21 cellular contexts compared by ENCODE assay signal in genomic region chr10:86103391-86104101, GRCh38.
DNase-seq lines count a peak whose midpoint lies in the region; ATAC-seq, FAIRE-seq and TF ChIP-seq lines count a peak whose summit lies in the region.
"Had no signal": no experiment of that assay in that cellular context is flagged by ENCODE, and none has a peak within 500 bp of the region (broad histone marks: within the 10 kb centered on the region; RNA-seq: fewer than 3 reads in every experiment).

No MANE protein-coding gene starts in this region.

- no peaks in the 10 kb centered on the region for H3K4me1 ChIP-seq in HepG2 (ENCODE audit: insufficient read depth, low read length)
- H3K4me1 ChIP-seq in right lobe of liver, result no peaks in the 10 kb centered on the region
- H3K4me1 ChIP-seq in foreskin keratinocyte, result no peaks in the 10 kb centered on the region
- H3K4me1 ChIP-seq in testis, result no peaks in the 10 kb centered on the region
- H3K4me1 ChIP-seq: neural progenitor cell, transverse colon had no signal

- ATAC-seq in HepG2, result peak; percentile 60
- ATAC-seq in right lobe of liver, result no peak
- no peak for ATAC-seq in foreskin keratinocyte
- no peak for ATAC-seq in HG02852 (IDR thresholded peaks at IDR 0.05; ENCODE audit: unreplicated experiment)
- ATAC-seq in GM21526 (IDR thresholded peaks at IDR 0.05; ENCODE audit: low FRiP score, unreplicated experiment), result no peak

- no peak for TF ChIP-seq RAD21 in HepG2 (CRISPR knock-in tag; IDR thresholded peaks at IDR 0.05)

- TF ChIP-seq CTCF in HepG2 (CRISPR knock-in tag; IDR thresholded peaks at IDR 0.05), result no peak
- TF ChIP-seq CTCF in right lobe of liver (IDR thresholded peaks at IDR 0.05), result no peak
- peak; percentile 26 for TF ChIP-seq CTCF in foreskin keratinocyte (conservative IDR thresholded peaks at IDR 0.05)
- TF ChIP-seq CTCF in testis (IDR thresholded peaks at IDR 0.05), result no peak

- intact Hi-C loops in HepG2 (cut with micrococcal nuclease; ENCODE audit: unreplicated experiment), result no loop called here
- intact Hi-C loops in right lobe of liver (cut with DNase I), result loop anchor here (10.0 kb wide), 1 partner anchor 271 kb away; no protein-coding TSS in a partner anchor
- intact Hi-C loops in testis (cut with DNase I; ENCODE audit: low total_unique reads), result no loop called here

- H3K27ac ChIP-seq in HepG2 (ENCODE audit: extremely low read length, insufficient read depth, low read length) (no peak overlapping the region), right lobe of liver (no peak overlapping the region), foreskin keratinocyte (no peak overlapping the region), testis (no peak overlapping the region)
- H3K27ac ChIP-seq: hepatocyte, neural progenitor cell, transverse colon had no signal

- H3K4me2 ChIP-seq in HepG2 (ENCODE audit: low read depth, low read length), result no peak overlapping the region
- H3K4me2 ChIP-seq: hepatocyte, neural progenitor cell had no signal

- H3K9me3 ChIP-seq in HepG2 (ENCODE audit: low read length) (no peaks in the 10 kb centered on the region), right lobe of liver (no peaks in the 10 kb centered on the region), testis (no peaks in the 10 kb centered on the region)
- H3K9me3 ChIP-seq: transverse colon had no signal

- TF ChIP-seq POLR2A in HepG2 (IDR thresholded peaks at IDR 0.05; ENCODE audit: insufficient read depth in 1 of 2, low read depth in 2 of 2, low read length in 2 of 2) (no peak), right lobe of liver (IDR thresholded peaks at IDR 0.05) (no peak), testis (IDR thresholded peaks at IDR 0.05) (no peak)

- DNase-seq in HepG2 (ENCODE audit: low spot score) (no peak), right lobe of liver (no peak), NCI-H1694 treated with DMSO at 0.1 percent for 48 hours (lab: John Stamatoyannopoulos, UW) (peak; percentile 57), foreskin keratinocyte (no peak), testis (peak; percentile 18), NCI-H1436 treated with DMSO at 0.1 percent for 48 hours (lab: John Stamatoyannopoulos, UW) (no peak)
- DNase-seq: activated CD4-positive, alpha-beta T cell treated with anti-CD3 and anti-CD28 coated beads for 48 hours; activated CD8-positive, alpha-beta memory T cell treated with anti-CD3 and anti-CD28 coated beads, Interleukin-2, amount 50 U/mL, for 4 hours; activated naive CD4-positive, alpha-beta T cell; HFFc6; Karpas-422; midbrain; NCI-H1417 treated with DMSO at 0.1 percent for 48 hours; NCI-H226; RPMI8226; transverse colon had no signal

- H3K36me3 ChIP-seq in HepG2 (replicated peaks in 1 of 2; ENCODE audit: control insufficient read depth in 1 of 2, insufficient read depth in 2 of 2, low read length in 2 of 2) (no peaks in the 10 kb centered on the region), right lobe of liver (no peaks in the 10 kb centered on the region), testis (ENCODE audit: low read depth, missing control alignments) (no peaks in the 10 kb centered on the region)
- H3K36me3 ChIP-seq: neural progenitor cell, transverse colon had no signal

- FAIRE-seq in HepG2 (lab: Jason Lieb, UNC), result no peak
- FAIRE-seq: endometrium had no signal

- POLR2A ChIA-PET in HepG2 (lab: Yijun Ruan, JAX), result no interaction called here

- H3K9ac ChIP-seq in HepG2 (ENCODE audit: insufficient read depth, low read depth, low read length), result no peak overlapping the region
- H3K9ac ChIP-seq: neural progenitor cell had no signal

- in situ Hi-C loops in HepG2 (cut with HindIII; ENCODE audit: extremely low pct_ligation_motif_present, low pct_unique_long_range_greater_than_20kb), result no loop called here

- WGBS in HepG2 (ENCODE audit: low lambda C conversion rate), result 6% methylated on average over 6 of the region's 8 CpGs
- WGBS in right lobe of liver (ENCODE audit: insufficient coverage, low coverage, low lambda C conversion rate, missing lambda C conversion rate), result no CpG with 5 or more reads among the region's 8 CpGs
- WGBS in testis, 2 donors, result 80 to 81% methylated on average over 1 to 8 of the region's 8 CpGs

- no peak for TF ChIP-seq EP300 in HepG2 (IDR thresholded peaks at IDR 0.05; ENCODE audit: low read depth in 2 of 2, low read length in 2 of 2)
- TF ChIP-seq EP300 in HepG2 (CRISPR knock-in tag; IDR thresholded peaks at IDR 0.05; ENCODE audit: borderline replicate concordance), result no peak

- no peaks in the 10 kb centered on the region for H4K20me1 ChIP-seq in HepG2 (ENCODE audit: insufficient read depth, low read length)

- no TSS peak for BruUV-seq in HepG2 (replicated peaks; lab: Mats Ljungman, UMichigan)

- H2AFZ ChIP-seq in HepG2 (ENCODE audit: low read length), result no peak overlapping the region
- H2AFZ ChIP-seq: hepatocyte, neural progenitor cell had no signal

- no peaks in the 10 kb centered on the region for H3K79me2 ChIP-seq in HepG2 (ENCODE audit: insufficient read depth, low read length)
- H3K79me2 ChIP-seq: hepatocyte had no signal

- no peaks in the 10 kb centered on the region for H3K27me3 ChIP-seq in HepG2 (ENCODE audit: control insufficient read depth in 1 of 2, insufficient read depth in 2 of 2, low read length in 2 of 2)
- H3K27me3 ChIP-seq in right lobe of liver, result no peaks in the 10 kb centered on the region
- no peaks in the 10 kb centered on the region for H3K27me3 ChIP-seq in foreskin keratinocyte
- H3K27me3 ChIP-seq in testis, result no peaks in the 10 kb centered on the region
- H3K27me3 ChIP-seq: hepatocyte, neural progenitor cell, transverse colon had no signal

- CTCF ChIA-PET in HepG2 (lab: Yijun Ruan, JAX; ENCODE audit: low intra/inter-chr PET ratio, low total read pairs), result no interaction called here

- H3K4me3 ChIP-seq in HepG2 (replicated peaks in 1 of 3; ENCODE audit: insufficient read depth in 1 of 3, low read depth in 2 of 3, low read length in 3 of 3) (no peak overlapping the region), right lobe of liver (no peak overlapping the region), testis (no peak overlapping the region)
- H3K4me3 ChIP-seq: hepatocyte, neural progenitor cell, transverse colon had no signal

TF ChIP-seq in HepG2, 621 proteins besides CTCF, POLR2A, EP300 and RAD21:
- TF ChIP-seq ZNF775 (CRISPR knock-in tag; IDR thresholded peaks at IDR 0.05; ENCODE audit: borderline replicate concordance) (no peak), DMAP1 (CRISPR knock-in tag; IDR thresholded peaks at IDR 0.05) (no peak), RNF219 (CRISPR knock-in tag; IDR thresholded peaks at IDR 0.05) (no peak), ZNF230 (CRISPR knock-in tag; IDR thresholded peaks at IDR 0.05) (no peak)

Comparison
In these comparisons a context has a peak if more than half of its experiments do, and no peak if none do; other contexts are left out.
1. intact Hi-C loops: an anchor here in right lobe of liver (10.0 kb wide); none called in HepG2 and testis.
2. DNase-seq: peak in NCI-H1694 treated with DMSO at 0.1 percent for 48 hours (single experiment) and testis (single experiment); none in HepG2 (single experiment), right lobe of liver (0 of 3), foreskin keratinocyte (0 of 2) and NCI-H1436 treated with DMSO at 0.1 percent for 48 hours (single experiment).